Comparison of ENCODE assay signal across 17 cellular contexts in the genomic region with DNA sequence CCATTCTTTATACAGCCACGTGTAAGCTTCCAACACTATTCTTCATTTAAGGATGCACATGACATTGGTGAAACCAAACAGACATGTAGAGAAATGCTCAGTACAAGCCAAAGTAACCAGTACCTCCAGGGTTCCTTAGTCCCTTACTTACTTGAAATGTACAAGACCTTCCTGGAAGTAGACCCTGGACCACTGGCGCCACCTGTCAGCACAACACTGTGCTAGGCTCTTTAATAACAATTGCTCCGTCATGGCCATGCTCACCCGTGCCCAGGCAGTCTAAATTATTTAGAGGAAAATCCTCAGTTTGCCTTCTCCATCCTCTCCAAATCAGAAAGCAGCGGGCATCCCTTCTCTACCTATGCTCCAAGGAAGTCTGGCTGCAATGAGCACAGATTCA. TPM values are rescaled to one million over a fixed set of nuclear protein-coding genes. Genes with fewer than 3 reads are reported as not detected.
DNase-seq lines count a peak whose midpoint lies in the region; ATAC-seq and TF ChIP-seq lines count a peak whose summit lies in the region.
"Had no signal": no experiment of that assay in that cellular context is flagged by ENCODE, and none has a peak within 500 bp of the region (broad histone marks: within the 10 kb centered on the region; RNA-seq: fewer than 3 reads in every experiment).

No MANE protein-coding gene starts in this region.

- H2AK5ac ChIP-seq in neuronal stem cell (ENCODE audit: low read depth, low read length), result no peak overlapping the region

- BruUV-seq in HCT116 (replicated peaks; lab: Mats Ljungman, UMichigan), result no TSS peak

- no peak overlapping the region for H3K18ac ChIP-seq in neuronal stem cell (ENCODE audit: low read length)

- H3K9ac ChIP-seq in HCT116 (ENCODE audit: low read length), result no peak overlapping the region
- H3K9ac ChIP-seq in neuronal stem cell (ENCODE audit: low read depth, low read length, poor library complexity), result no peak overlapping the region

- TF ChIP-seq CTCF in 22Rv1 (IDR thresholded peaks at IDR 0.05) (peak; percentile 9; the same call in 1 of the 2 replicates), HCT116 (IDR thresholded peaks at IDR 0.05 in 2 of 3, conservative IDR thresholded peaks at IDR 0.05 in 1 of 3; ENCODE audit: borderline replicate concordance in 1 of 3, insufficient read depth in 1 of 3, low read depth in 2 of 3, low read length in 2 of 3) (peak; percentile 19 to 47 (median 44); a peak in 4 of 6 replicates), right lobe of liver (IDR thresholded peaks at IDR 0.05) (peak in 1 of 4 donors; percentile 35)

- H3K27ac ChIP-seq in 22Rv1, result no peak overlapping the region
- H3K27ac ChIP-seq in HCT116 (ENCODE audit: low read depth, low read length), result no peak overlapping the region
- no peak overlapping the region for H3K27ac ChIP-seq in right lobe of liver
- H3K27ac ChIP-seq in neuronal stem cell (replicated peaks; ENCODE audit: low read length), result no peak overlapping the region
- H3K27ac ChIP-seq: hepatocyte, uterus had no signal

- H2BK15ac ChIP-seq in neuronal stem cell (ENCODE audit: low read length), result no peak overlapping the region

- WGBS in right lobe of liver (ENCODE audit: insufficient coverage, low coverage, low lambda C conversion rate, missing lambda C conversion rate), result 88% methylated on average over 4 of the region's 5 CpGs
- no CpG with 5 or more reads among the region's 5 CpGs for WGBS in neuronal stem cell (ENCODE audit: extremely low coverage in 2 of 2, insufficient read length in 2 of 2, insufficient replicate concordance in 1 of 2), 2 donors

- no peak overlapping the region for H3K4ac ChIP-seq in neuronal stem cell (ENCODE audit: low read length)

- H4K20me1 ChIP-seq in HCT116 (ENCODE audit: insufficient read depth), result no peaks in the 10 kb centered on the region

- H2BK12ac ChIP-seq in neuronal stem cell (ENCODE audit: low read length), result no peak overlapping the region

- H3K36me3 ChIP-seq in HCT116 (ENCODE audit: control insufficient read depth in 1 of 2, insufficient read depth in 2 of 2, low read length in 2 of 2), result no peaks in the 10 kb centered on the region
- peaks cover 0 to 2% (median 0%) of the 10 kb centered on the region in 4 donors for H3K36me3 ChIP-seq in right lobe of liver
- H3K36me3 ChIP-seq in neuronal stem cell (replicated peaks in 1 of 2; ENCODE audit: control insufficient read depth in 2 of 2, insufficient read depth in 2 of 2, low read length in 2 of 2), result peaks cover 0 to 78% of the 10 kb centered on the region in 2 donors
- H3K36me3 ChIP-seq: uterus had no signal

- TF ChIP-seq POLR2A in HCT116 (IDR thresholded peaks at IDR 0.05; ENCODE audit: borderline replicate concordance, extremely low read depth, insufficient read depth, insufficient read length) (no peak), right lobe of liver (IDR thresholded peaks at IDR 0.05) (no peak)

- ATAC-seq in HCT116 (peak; percentile 92), right lobe of liver (peak; percentile 58 to 74 (median 66)), GM18520 (IDR thresholded peaks at IDR 0.05; ENCODE audit: unreplicated experiment) (no peak)
- ATAC-seq: activated CD8-positive, alpha-beta memory T cell treated with anti-CD3 and anti-CD28 coated beads, Interleukin-2, amount 10 ng/mL, durations not matched to agents 7 days and 5 days had no signal

- H2AFZ ChIP-seq in HCT116 (ENCODE audit: low read depth, low read length, poor library complexity, severe bottlenecking) (no peak overlapping the region), neuronal stem cell (ENCODE audit: low read length) (no peak overlapping the region)
- H2AFZ ChIP-seq: hepatocyte had no signal

- no peak overlapping the region for H3K4me2 ChIP-seq in HCT116 (ENCODE audit: low read length)
- no peak overlapping the region for H3K4me2 ChIP-seq in neuronal stem cell (ENCODE audit: insufficient read depth, low read length, poor library complexity, severe bottlenecking)
- H3K4me2 ChIP-seq: hepatocyte had no signal

- no peak overlapping the region for H3K4me3 Mint-ChIP-seq in activated T-cell treated with anti-CD3 and anti-CD28 coated beads, Interleukin-2, amount 50 U/mL, for 24 hours
- H3K4me3 Mint-ChIP-seq: activated CD8-positive, alpha-beta memory T cell treated with anti-CD3 and anti-CD28 coated beads, Interleukin-2, amount 10 ng/mL, durations not matched to agents 7 days and 5 days had no signal

- POLR2A ChIA-PET in HCT116 (lab: Charles Lee), result interaction anchor here (1.1 kb wide), 1 partner anchor 11 kb away, joined by 3 read pairs; no protein-coding TSS in a partner anchor

- CTCF ChIA-PET in HCT116 (lab: Charles Lee), result no interaction called here

- no peaks in the 10 kb centered on the region for H3K9me2 ChIP-seq in HCT116 (ENCODE audit: insufficient read depth)

- H3K79me2 ChIP-seq in HCT116 (ENCODE audit: insufficient read depth, low read length), result peaks cover 37% of the 10 kb centered on the region

- H4K91ac ChIP-seq in neuronal stem cell (ENCODE audit: low read depth, low read length, poor library complexity), result no peak overlapping the region

- DNase-seq in HCT116 (ENCODE audit: low read depth, low spot score) (no peak), right lobe of liver (no peak), glomerular visceral epithelial cell (ENCODE audit: extremely low spot score) (no peak), neuronal stem cell (ENCODE audit: low spot score) (no peak), NCI-H510A treated with DMSO at 0.1 percent for 48 hours (lab: John Stamatoyannopoulos, UW) (no peak)
- peak; percentile 38 for DNase-seq in activated T-cell treated with anti-CD3 and anti-CD28 coated beads, Interleukin-2, amount 50 U/mL, for 24 hours
- DNase-seq: activated CD8-positive, alpha-beta memory T cell treated with anti-CD3 and anti-CD28 coated beads, Interleukin-2, amount 10 ng/mL, durations not matched to agents 7 days and 5 days; caudate nucleus; effector CD4-positive, alpha-beta T cell; GF-D8; NCI-H146; NCI-H446; uterus had no signal

- peaks cover 4% of the 10 kb centered on the region in 2 experiments; a peak in 2 of 4 replicates for H3K4me1 ChIP-seq in HCT116 (ENCODE audit: control insufficient read depth in 1 of 2, insufficient read depth in 2 of 2, low read length in 2 of 2)
- H3K4me1 ChIP-seq in right lobe of liver, result no peaks in the 10 kb centered on the region
- no peaks in the 10 kb centered on the region for H3K4me1 ChIP-seq in neuronal stem cell (ENCODE audit: control insufficient read depth in 2 of 2, insufficient read depth in 1 of 2, low read depth in 1 of 2, low read length in 2 of 2)
- H3K4me1 ChIP-seq: uterus had no signal

- no peak overlapping the region for H2BK5ac ChIP-seq in neuronal stem cell (ENCODE audit: low read length)

- intact Hi-C loops in HCT116 (cut with micrococcal nuclease), result no loop called here
- intact Hi-C loops in right lobe of liver (cut with DNase I), result no loop called here

- H4K8ac ChIP-seq in neuronal stem cell (ENCODE audit: low read depth, low read length), result no peak overlapping the region

- H3K27ac Mint-ChIP-seq in activated T-cell treated with anti-CD3 and anti-CD28 coated beads, Interleukin-2, amount 50 U/mL, for 24 hours, result no peak overlapping the region
- H3K27ac Mint-ChIP-seq: activated CD8-positive, alpha-beta memory T cell treated with anti-CD3 and anti-CD28 coated beads, Interleukin-2, amount 10 ng/mL, durations not matched to agents 7 days and 5 days had no signal

- no peak overlapping the region for H2BK120ac ChIP-seq in neuronal stem cell (ENCODE audit: low read depth, low read length)

- RAD21 ChIA-PET in HCT116 (lab: Charles Lee; ENCODE audit: low non-redundant PET in 1 of 2, low total read pairs in 2 of 2, uncharacterized antibody in 2 of 2, unreplicated experiment in 2 of 2), result no interaction called here

- H3K9me3 Mint-ChIP-seq in activated T-cell treated with anti-CD3 and anti-CD28 coated beads, Interleukin-2, amount 50 U/mL, for 24 hours, result peaks cover 4% of the 10 kb centered on the region

- peak; percentile 47 for TF ChIP-seq RAD21 in HCT116 (IDR thresholded peaks at IDR 0.05; ENCODE audit: low read depth)

- H3K4me3 ChIP-seq in HCT116 (replicated peaks in 1 of 2; ENCODE audit: low read depth in 1 of 2, low read length in 2 of 2), result no peak overlapping the region
- no peak overlapping the region for H3K4me3 ChIP-seq in right lobe of liver
- no peak overlapping the region for H3K4me3 ChIP-seq in neuronal stem cell (ENCODE audit: low read length in 2 of 2)
- H3K4me3 ChIP-seq: hepatocyte, uterus had no signal

- peaks cover 9% of the 10 kb centered on the region for H3K36me3 Mint-ChIP-seq in activated T-cell treated with anti-CD3 and anti-CD28 coated beads, Interleukin-2, amount 50 U/mL, for 24 hours (ENCODE audit: low read depth)
- H3K36me3 Mint-ChIP-seq: activated CD8-positive, alpha-beta memory T cell treated with anti-CD3 and anti-CD28 coated beads, Interleukin-2, amount 10 ng/mL, durations not matched to agents 7 days and 5 days had no signal

- no peaks in the 10 kb centered on the region for H3K79me1 ChIP-seq in neuronal stem cell (ENCODE audit: low read depth, low read length)

- H3K27me3 Mint-ChIP-seq in activated T-cell treated with anti-CD3 and anti-CD28 coated beads, Interleukin-2, amount 50 U/mL, for 24 hours, result no peaks in the 10 kb centered on the region
- H3K27me3 Mint-ChIP-seq: activated CD8-positive, alpha-beta memory T cell treated with anti-CD3 and anti-CD28 coated beads, Interleukin-2, amount 10 ng/mL, durations not matched to agents 7 days and 5 days had no signal

- H3K9me3 ChIP-seq in HCT116 (ENCODE audit: control insufficient read depth in 1 of 2, insufficient read depth in 1 of 2, low read depth in 1 of 2, low read length in 2 of 2) (no peaks in the 10 kb centered on the region), right lobe of liver (no peaks in the 10 kb centered on the region), neuronal stem cell (replicated peaks in 1 of 2; ENCODE audit: control insufficient read depth in 2 of 2, insufficient read depth in 1 of 2, low read depth in 1 of 2, low read length in 2 of 2) (peaks cover 0 to 8% of the 10 kb centered on the region in 2 donors)
- H3K9me3 ChIP-seq: Caco-2, uterus had no signal

- H3K14ac ChIP-seq in neuronal stem cell (ENCODE audit: low read length), result no peak overlapping the region

- peaks cover 10% of the 10 kb centered on the region for H3K4me1 Mint-ChIP-seq in activated T-cell treated with anti-CD3 and anti-CD28 coated beads, Interleukin-2, amount 50 U/mL, for 24 hours (ENCODE audit: low read depth)
- H3K4me1 Mint-ChIP-seq: activated CD8-positive, alpha-beta memory T cell treated with anti-CD3 and anti-CD28 coated beads, Interleukin-2, amount 10 ng/mL, durations not matched to agents 7 days and 5 days had no signal

- H3K23ac ChIP-seq in neuronal stem cell (ENCODE audit: low read depth, low read length, poor library complexity), result no peak overlapping the region

- H3K27me3 ChIP-seq in HCT116 (ENCODE audit: insufficient read depth, low read length) (no peaks in the 10 kb centered on the region), right lobe of liver (no peaks in the 10 kb centered on the region), neuronal stem cell (ENCODE audit: control insufficient read depth in 3 of 3, insufficient read depth in 3 of 3, low read depth in 1 of 3, low read length in 3 of 3) (no peaks in the 10 kb centered on the region)
- H3K27me3 ChIP-seq: hepatocyte, uterus had no signal

RNA-seq across cellular contexts. Expression of gene ADGRA3, which starts 52.7 kb away (rescaled TPM):
- total RNA-seq in HCT116 (2021; ENCODE audit: unreplicated experiment) (43.0 TPM), right lobe of liver (100 to 1,000 TPM in 1 of 6 experiments, 10 to 100 TPM in 5; 25.0 to 146 (median 60.2) TPM)
- polyA plus RNA-seq in HCT116 (2012), result 18.3 and 20.5 TPM in 2 replicates
- 44.4 TPM for polyA plus RNA-seq in neuronal stem cell (2013, experiment 1 of 2)
- polyA plus RNA-seq in neuronal stem cell (2013, experiment 2 of 2), result 45.4 TPM
